Comparison of ENCODE assay signal across 3 cellular contexts in the genomic region with DNA sequence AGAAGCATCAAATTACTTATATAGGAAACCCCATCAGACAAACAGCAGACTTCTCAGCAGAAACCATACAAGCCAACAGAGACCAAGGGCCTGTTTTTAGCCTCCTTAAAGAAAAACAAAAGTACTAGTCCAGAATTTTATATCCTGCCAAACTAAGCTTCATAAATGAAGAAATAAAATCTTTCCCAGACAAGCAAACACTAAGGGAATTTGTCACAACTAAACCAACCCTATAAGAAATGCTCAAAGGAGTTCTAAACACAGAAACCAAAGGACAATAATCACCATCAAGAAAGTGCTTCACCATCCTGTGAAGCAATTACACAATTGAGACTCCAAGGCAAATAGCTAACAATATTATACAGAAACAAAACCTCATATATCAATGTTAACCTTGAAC.
TF ChIP-seq lines count a peak whose summit lies in the region.

No MANE protein-coding gene starts in this region.

TF ChIP-seq in HepG2, 621 proteins besides CTCF, POLR2A, EP300 and RAD21:
- TF ChIP-seq, protein P1, sequence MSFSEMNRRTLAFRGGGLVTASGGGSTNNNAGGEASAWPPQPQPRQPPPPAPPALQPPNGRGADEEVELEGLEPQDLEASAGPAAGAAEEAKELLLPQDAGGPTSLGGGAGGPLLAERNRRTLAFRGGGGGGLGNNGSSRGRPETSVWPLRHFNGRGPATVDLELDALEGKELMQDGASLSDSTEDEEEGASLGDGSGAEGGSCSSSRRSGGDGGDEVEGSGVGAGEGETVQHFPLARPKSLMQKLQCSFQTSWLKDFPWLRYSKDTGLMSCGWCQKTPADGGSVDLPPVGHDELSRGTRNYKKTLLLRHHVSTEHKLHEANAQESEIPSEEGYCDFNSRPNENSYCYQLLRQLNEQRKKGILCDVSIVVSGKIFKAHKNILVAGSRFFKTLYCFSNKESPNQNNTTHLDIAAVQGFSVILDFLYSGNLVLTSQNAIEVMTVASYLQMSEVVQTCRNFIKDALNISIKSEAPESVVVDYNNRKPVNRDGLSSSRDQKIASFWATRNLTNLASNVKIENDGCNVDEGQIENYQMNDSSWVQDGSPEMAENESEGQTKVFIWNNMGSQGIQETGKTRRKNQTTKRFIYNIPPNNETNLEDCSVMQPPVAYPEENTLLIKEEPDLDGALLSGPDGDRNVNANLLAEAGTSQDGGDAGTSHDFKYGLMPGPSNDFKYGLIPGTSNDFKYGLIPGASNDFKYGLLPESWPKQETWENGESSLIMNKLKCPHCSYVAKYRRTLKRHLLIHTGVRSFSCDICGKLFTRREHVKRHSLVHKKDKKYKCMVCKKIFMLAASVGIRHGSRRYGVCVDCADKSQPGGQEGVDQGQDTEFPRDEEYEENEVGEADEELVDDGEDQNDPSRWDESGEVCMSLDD (CRISPR knock-in tag; IDR thresholded peaks at IDR 0.05; ENCODE audit: borderline replicate concordance) = no peak
- peak; percentile 51; the same call in 1 of the 2 replicates for TF ChIP-seq ZNF337 (CRISPR knock-in tag; IDR thresholded peaks at IDR 0.05; ENCODE audit: borderline replicate concordance, low read depth)
TF ChIP-seq in HepG2: peak in this region for 1.

TF ChIP-seq in HEK293, 187 proteins besides CTCF, POLR2A, EP300 and RAD21 (continued from another document):
- TF ChIP-seq FEZF1 (tag by site-specific recombination; IDR thresholded peaks at IDR 0.05) (no peak), ZNF626 (tag by site-specific recombination; IDR thresholded peaks at IDR 0.05) (peak; percentile 60; the same call in 1 of the 2 replicates), TRIM28 (IDR thresholded peaks at IDR 0.05; ENCODE audit: borderline replicate concordance, low read length) (0 out of 2 replicates have a peak, but pooled peaks have one; percentile 39), ZNF660 (tag by site-specific recombination; IDR thresholded peaks at IDR 0.05) (no peak), HOXA7 (CRISPR knock-in tag; IDR thresholded peaks at IDR 0.05; ENCODE audit: borderline replicate concordance) (no peak), KLF8 (tag by site-specific recombination; IDR thresholded peaks at IDR 0.05) (no peak), ZNF302 (tag by site-specific recombination; IDR thresholded peaks at IDR 0.05; ENCODE audit: low read depth) (no peak), ZNF521 (tag by site-specific recombination; IDR thresholded peaks at IDR 0.05) (no peak), ZNF548 (tag by site-specific recombination; IDR thresholded peaks at IDR 0.05) (no peak), ZNF596 (tag by site-specific recombination; IDR thresholded peaks at IDR 0.05) (no peak), SETDB1 (IDR thresholded peaks at IDR 0.05; ENCODE audit: insufficient read length, low read length) (peak; percentile 98), RBAK (tag by site-specific recombination; IDR thresholded peaks at IDR 0.05) (no peak)
- TF ChIP-seq, protein P2, sequence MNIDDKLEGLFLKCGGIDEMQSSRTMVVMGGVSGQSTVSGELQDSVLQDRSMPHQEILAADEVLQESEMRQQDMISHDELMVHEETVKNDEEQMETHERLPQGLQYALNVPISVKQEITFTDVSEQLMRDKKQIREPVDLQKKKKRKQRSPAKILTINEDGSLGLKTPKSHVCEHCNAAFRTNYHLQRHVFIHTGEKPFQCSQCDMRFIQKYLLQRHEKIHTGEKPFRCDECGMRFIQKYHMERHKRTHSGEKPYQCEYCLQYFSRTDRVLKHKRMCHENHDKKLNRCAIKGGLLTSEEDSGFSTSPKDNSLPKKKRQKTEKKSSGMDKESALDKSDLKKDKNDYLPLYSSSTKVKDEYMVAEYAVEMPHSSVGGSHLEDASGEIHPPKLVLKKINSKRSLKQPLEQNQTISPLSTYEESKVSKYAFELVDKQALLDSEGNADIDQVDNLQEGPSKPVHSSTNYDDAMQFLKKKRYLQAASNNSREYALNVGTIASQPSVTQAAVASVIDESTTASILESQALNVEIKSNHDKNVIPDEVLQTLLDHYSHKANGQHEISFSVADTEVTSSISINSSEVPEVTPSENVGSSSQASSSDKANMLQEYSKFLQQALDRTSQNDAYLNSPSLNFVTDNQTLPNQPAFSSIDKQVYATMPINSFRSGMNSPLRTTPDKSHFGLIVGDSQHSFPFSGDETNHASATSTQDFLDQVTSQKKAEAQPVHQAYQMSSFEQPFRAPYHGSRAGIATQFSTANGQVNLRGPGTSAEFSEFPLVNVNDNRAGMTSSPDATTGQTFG (tag by site-specific recombination; IDR thresholded peaks at IDR 0.05; ENCODE audit: borderline replicate concordance) = no peak
- TF ChIP-seq, protein P3, sequence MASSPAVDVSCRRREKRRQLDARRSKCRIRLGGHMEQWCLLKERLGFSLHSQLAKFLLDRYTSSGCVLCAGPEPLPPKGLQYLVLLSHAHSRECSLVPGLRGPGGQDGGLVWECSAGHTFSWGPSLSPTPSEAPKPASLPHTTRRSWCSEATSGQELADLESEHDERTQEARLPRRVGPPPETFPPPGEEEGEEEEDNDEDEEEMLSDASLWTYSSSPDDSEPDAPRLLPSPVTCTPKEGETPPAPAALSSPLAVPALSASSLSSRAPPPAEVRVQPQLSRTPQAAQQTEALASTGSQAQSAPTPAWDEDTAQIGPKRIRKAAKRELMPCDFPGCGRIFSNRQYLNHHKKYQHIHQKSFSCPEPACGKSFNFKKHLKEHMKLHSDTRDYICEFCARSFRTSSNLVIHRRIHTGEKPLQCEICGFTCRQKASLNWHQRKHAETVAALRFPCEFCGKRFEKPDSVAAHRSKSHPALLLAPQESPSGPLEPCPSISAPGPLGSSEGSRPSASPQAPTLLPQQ (tag by site-specific recombination; IDR thresholded peaks at IDR 0.05) = no peak

TF ChIP-seq in K562, 482 proteins besides CTCF, POLR2A, EP300 and RAD21 (continued from another document):
- TF ChIP-seq ARHGAP35 (IDR thresholded peaks at IDR 0.05; ENCODE audit: partially characterized antibody) (no peak), ZFP1 (CRISPR knock-in tag; IDR thresholded peaks at IDR 0.05) (peak; percentile 97), ZNF778 (CRISPR knock-in tag; IDR thresholded peaks at IDR 0.05) (no peak), ZNF589 (CRISPR knock-in tag; IDR thresholded peaks at IDR 0.05; ENCODE audit: low read depth) (no peak)
TF ChIP-seq in K562: peak in this region for 1.
